In the genomic region with DNA sequence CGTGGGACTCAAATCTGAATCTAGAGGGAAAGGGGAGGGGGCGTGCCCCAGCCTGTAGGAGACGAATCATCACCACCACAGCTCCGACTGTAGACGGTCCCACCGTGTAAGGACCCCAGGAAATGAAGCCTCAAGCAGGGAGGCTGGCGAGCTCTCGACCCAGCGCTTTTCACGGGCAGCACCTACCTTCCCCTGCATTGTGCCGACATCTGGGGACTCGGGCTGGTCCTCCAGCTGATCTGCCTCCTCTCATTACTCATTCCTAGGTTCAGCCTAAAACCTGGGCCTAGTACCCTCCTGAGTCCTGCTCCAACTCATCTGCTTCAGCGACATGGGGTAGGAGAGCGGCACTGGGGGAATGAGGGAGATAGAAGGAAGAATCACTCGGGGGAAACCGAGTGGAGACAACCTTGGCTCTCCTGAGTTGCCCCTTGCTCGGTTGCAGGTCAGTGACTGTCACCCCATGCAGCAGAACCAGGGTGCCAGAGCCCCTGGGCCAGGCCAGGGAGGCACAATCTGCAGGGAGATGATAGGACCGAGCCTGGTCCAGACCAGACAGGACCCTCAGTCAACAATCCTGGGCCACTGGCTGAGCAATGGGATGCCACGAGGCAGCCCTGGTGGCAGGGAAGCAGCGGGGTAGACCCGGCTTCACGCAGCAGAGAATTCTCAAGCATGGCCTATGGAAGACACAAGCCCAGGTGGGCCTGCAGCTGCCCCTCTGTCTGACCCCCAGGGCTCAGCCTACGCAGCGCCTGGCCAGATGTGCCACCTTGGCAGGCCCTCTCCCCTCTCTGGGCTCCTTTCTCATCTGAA, we compare ENCODE assay signal across 8 cellular contexts. TPM values are rescaled to one million over a fixed set of nuclear protein-coding genes. Genes with fewer than 3 reads are reported as not detected.
DNase-seq lines count a peak whose midpoint lies in the region; ATAC-seq and TF ChIP-seq lines count a peak whose summit lies in the region.

No MANE protein-coding gene starts in this region.

- TF ChIP-seq CTCF in AG09309 (IDR thresholded peaks at IDR 0.05; ENCODE audit: control insufficient read depth, insufficient read depth, low read depth, low read length, missing control alignments) (no peak), PC-9 (conservative IDR thresholded peaks at IDR 0.05) (no peak), esophagus squamous epithelium (IDR thresholded peaks at IDR 0.05) (no peak)

- H3K27me3 ChIP-seq in PC-9 (ENCODE audit: insufficient read depth, low read depth): no peaks in the 10 kb centered on the region
- H3K27me3 ChIP-seq in esophagus squamous epithelium: peaks cover 0 to 35% (median 0%) of the 10 kb centered on the region in 4 donors
- H3K27me3 ChIP-seq in neuron (ENCODE audit: insufficient read depth, low read length): no peaks in the 10 kb centered on the region

- H3K4me1 Mint-ChIP-seq in activated T-helper 1 cell treated with anti-CD3 and anti-CD28 coated beads, Interleukin-12 subunit alpha, Interleukin-12 subunit beta, Interleukin-2, Interleukin-4 antibody, amounts not matched to agents 30 ng/mL and 10 ng/mL and 1 ng/mL, durations not matched to agents 14 hours and 24 hours and 36 hours (ENCODE audit: low read depth): no peaks in the 10 kb centered on the region

- peak overlapping the region; percentile 56 for H3K4me2 ChIP-seq in PC-9

- no peak for ATAC-seq in GM18868 (IDR thresholded peaks at IDR 0.05; ENCODE audit: unreplicated experiment)

- no peak overlapping the region for H2AFZ ChIP-seq in PC-9
- no peak overlapping the region for H2AFZ ChIP-seq in neuron (ENCODE audit: low read depth, low read length)

- H3K4me3 ChIP-seq in AG09309 (ENCODE audit: control insufficient read depth, low read depth, low read length) (peak overlapping the region; percentile 17), PC-9 (peak overlapping the region; percentile 10; the same call in 1 of the 2 replicates), esophagus squamous epithelium (peak overlapping the region in 3 of 4 donors; percentile 76 to 92 (median 83)), neuron (ENCODE audit: low read length) (peak overlapping the region; percentile 39)

- H3K27me3 Mint-ChIP-seq in activated T-helper 1 cell treated with anti-CD3 and anti-CD28 coated beads, Interleukin-12 subunit alpha, Interleukin-12 subunit beta, Interleukin-2, Interleukin-4 antibody, amounts not matched to agents 30 ng/mL and 10 ng/mL and 1 ng/mL, durations not matched to agents 14 hours and 24 hours and 36 hours (ENCODE audit: insufficient read depth): peaks cover 32% of the 10 kb centered on the region

- H3K27ac Mint-ChIP-seq in activated T-helper 1 cell treated with anti-CD3 and anti-CD28 coated beads, Interleukin-12 subunit alpha, Interleukin-12 subunit beta, Interleukin-2, Interleukin-4 antibody, amounts not matched to agents 30 ng/mL and 10 ng/mL and 1 ng/mL, durations not matched to agents 14 hours and 24 hours and 36 hours: no peak overlapping the region

- peaks cover 20% of the 10 kb centered on the region; the same call in 1 of the 2 replicates for H3F3A ChIP-seq in PC-9 (ENCODE audit: insufficient read depth, low read depth)

- H3K9me3 ChIP-seq in PC-9 (ENCODE audit: insufficient read depth, low read depth) (no peaks in the 10 kb centered on the region), esophagus squamous epithelium (no peaks in the 10 kb centered on the region), neuron (ENCODE audit: low read length) (no peaks in the 10 kb centered on the region)

- CTCF ChIA-PET in PC-9 (lab: Charles Lee): no interaction called here

- no TSS peak for BruUV-seq in PC-9 (replicated peaks; lab: Mats Ljungman, UMichigan)

- H3K9me3 Mint-ChIP-seq in activated T-helper 1 cell treated with anti-CD3 and anti-CD28 coated beads, Interleukin-12 subunit alpha, Interleukin-12 subunit beta, Interleukin-2, Interleukin-4 antibody, amounts not matched to agents 30 ng/mL and 10 ng/mL and 1 ng/mL, durations not matched to agents 14 hours and 24 hours and 36 hours: no peaks in the 10 kb centered on the region

- POLR2A ChIA-PET in PC-9 (lab: Charles Lee; ENCODE audit: unreplicated experiment): interaction anchor here (0.5 kb wide), 1 partner anchor 113 kb away, joined by 4 read pairs; no protein-coding TSS in a partner anchor

- H3K36me3 ChIP-seq in PC-9 (ENCODE audit: low read depth): no peaks in the 10 kb centered on the region
- no peaks in the 10 kb centered on the region for H3K36me3 ChIP-seq in esophagus squamous epithelium
- H3K36me3 ChIP-seq in neuron (ENCODE audit: insufficient read depth, low read length): no peaks in the 10 kb centered on the region

- peaks cover 71% of the 10 kb centered on the region for H4K20me1 ChIP-seq in PC-9 (ENCODE audit: insufficient read depth)

- H3K4me3 Mint-ChIP-seq in activated T-helper 1 cell treated with anti-CD3 and anti-CD28 coated beads, Interleukin-12 subunit alpha, Interleukin-12 subunit beta, Interleukin-2, Interleukin-4 antibody, amounts not matched to agents 30 ng/mL and 10 ng/mL and 1 ng/mL, durations not matched to agents 14 hours and 24 hours and 36 hours: no peak overlapping the region

- H3K27ac ChIP-seq in PC-9: no peak overlapping the region
- H3K27ac ChIP-seq in esophagus squamous epithelium: peak overlapping the region; percentile 90 to 96 (median 93)

- intact Hi-C loops in PC-9 (cut with micrococcal nuclease; ENCODE audit: unreplicated experiment): no loop called here
- intact Hi-C loops in esophagus squamous epithelium (cut with DNase I): no loop called here
- intact Hi-C loops in activated T-helper 1 cell treated with anti-CD3 and anti-CD28 coated beads, Interleukin-12 subunit alpha, Interleukin-12 subunit beta, Interleukin-2, Interleukin-4 antibody, amounts not matched to agents 30 ng/mL and 10 ng/mL and 1 ng/mL, durations not matched to agents 14 hours and 24 hours and 36 hours (cut with micrococcal nuclease): no loop called here
- intact Hi-C loops in posterior vena cava (cut with DNase I): loop anchor here in 1 of 2 donors (10.0 kb wide), 1 partner anchor 53 kb away; no protein-coding TSS in a partner anchor

- WGBS in esophagus squamous epithelium, 2 donors: 13 to 54% methylated on average over 3 to 10 of the region's 24 CpGs

- DNase-seq in AG09309 (ENCODE audit: low read depth): no peak
- DNase-seq in PC-9: no peak
- DNase-seq in esophagus squamous epithelium (lab: John Stamatoyannopoulos, UW): no peak
- no peak for DNase-seq in activated T-helper 1 cell treated with anti-CD3 and anti-CD28 coated beads, Interleukin-12 subunit alpha, Interleukin-12 subunit beta, Interleukin-2, Interleukin-4 antibody, amounts not matched to agents 30 ng/mL and 10 ng/mL and 1 ng/mL, durations not matched to agents 14 hours and 24 hours and 36 hours (ENCODE audit: low spot score)
- no peak for DNase-seq in DMS79 (lab: John Stamatoyannopoulos, UW)
- no peak for DNase-seq in posterior vena cava (ENCODE audit: low spot score)

- H3K4me1 ChIP-seq in PC-9 (replicated peaks; ENCODE audit: insufficient read depth) (peaks cover 46% of the 10 kb centered on the region), esophagus squamous epithelium (peaks cover 70 to 95% (median 85%) of the 10 kb centered on the region in 3 donors), neuron (ENCODE audit: insufficient read depth, low read length) (peaks cover 73% of the 10 kb centered on the region)

- no peaks in the 10 kb centered on the region for H3K36me3 Mint-ChIP-seq in activated T-helper 1 cell treated with anti-CD3 and anti-CD28 coated beads, Interleukin-12 subunit alpha, Interleukin-12 subunit beta, Interleukin-2, Interleukin-4 antibody, amounts not matched to agents 30 ng/mL and 10 ng/mL and 1 ng/mL, durations not matched to agents 14 hours and 24 hours and 36 hours (ENCODE audit: low read depth)

- TF ChIP-seq POLR2A in esophagus squamous epithelium (IDR thresholded peaks at IDR 0.05): no peak

- no peaks in the 10 kb centered on the region for H3K9me2 ChIP-seq in PC-9 (ENCODE audit: insufficient read depth)

- H3K79me2 ChIP-seq in PC-9 (ENCODE audit: low read depth): peaks cover 67% of the 10 kb centered on the region

RNA-seq across cellular contexts. Expression of gene BCAR1, which starts 0.8 kb away (rescaled TPM):
- total RNA-seq in PC-9 (2021): 53.9 and 62.5 TPM in 2 replicates
- total RNA-seq in esophagus squamous epithelium: 10 to 100 TPM; 26.8 to 51.9 (median 32.1) TPM
- total RNA-seq in activated T-helper 1 cell treated with anti-CD3 and anti-CD28 coated beads, Interleukin-12 subunit alpha, Interleukin-12 subunit beta, Interleukin-2, Interleukin-4 antibody, amounts not matched to agents 30 ng/mL and 10 ng/mL and 1 ng/mL, durations not matched to agents 14 hours and 24 hours and 36 hours: 0.13 and 0.61 TPM in 2 replicates
- total RNA-seq in posterior vena cava: 100 to 1,000 TPM in 1 of 2 donors, 10 to 100 TPM in 1; 48.7 to 104 TPM

RNA-seq across cellular contexts. Expression of gene CTRB1, which starts 33.5 kb away (rescaled TPM):
- total RNA-seq in PC-9 (2021): not detected in 2 replicates
- total RNA-seq in esophagus squamous epithelium: not detected
- total RNA-seq in activated T-helper 1 cell treated with anti-CD3 and anti-CD28 coated beads, Interleukin-12 subunit alpha, Interleukin-12 subunit beta, Interleukin-2, Interleukin-4 antibody, amounts not matched to agents 30 ng/mL and 10 ng/mL and 1 ng/mL, durations not matched to agents 14 hours and 24 hours and 36 hours: not detected in 2 replicates
- total RNA-seq in posterior vena cava: 1 to 10 TPM in 1 of 2 donors, not detected in 1; 4.0 TPM

RNA-seq across cellular contexts. Expression of gene CTRB2, which starts 45.3 kb away (rescaled TPM):
- total RNA-seq in PC-9 (2021) (not detected in 2 replicates), esophagus squamous epithelium (not detected), posterior vena cava (1 to 10 TPM in 1 of 2 donors, under 1 TPM in 1; 0.79 to 9.1 TPM)
- not detected in 2 replicates for total RNA-seq in activated T-helper 1 cell treated with anti-CD3 and anti-CD28 coated beads, Interleukin-12 subunit alpha, Interleukin-12 subunit beta, Interleukin-2, Interleukin-4 antibody, amounts not matched to agents 30 ng/mL and 10 ng/mL and 1 ng/mL, durations not matched to agents 14 hours and 24 hours and 36 hours

Comparison
In these comparisons a context has a peak if more than half of its experiments do, and no peak if none do; other contexts are left out.
1. H3K4me3 ChIP-seq: peak in every context shown above with its lines; median percentile 83 in esophagus squamous epithelium; 39 in neuron; 17 in AG09309; 10 in PC-9.
2. RNA of gene BCAR1, which starts 0.8 kb away (total RNA-seq): 48.7 to 104 TPM in posterior vena cava, 53.9 to 62.5 TPM in PC-9 and 26.8 to 51.9 TPM in esophagus squamous epithelium; 0.13 to 0.61 TPM in activated T-helper 1 cell treated with anti-CD3 and anti-CD28 coated beads, Interleukin-12 subunit alpha, Interleukin-12 subunit beta, Interleukin-2, Interleukin-4 antibody, amounts not matched to agents 30 ng/mL and 10 ng/mL and 1 ng/mL, durations not matched to agents 14 hours and 24 hours and 36 hours; every median in the first group is over 10 times any median in the second.